In the genomic region with DNA sequence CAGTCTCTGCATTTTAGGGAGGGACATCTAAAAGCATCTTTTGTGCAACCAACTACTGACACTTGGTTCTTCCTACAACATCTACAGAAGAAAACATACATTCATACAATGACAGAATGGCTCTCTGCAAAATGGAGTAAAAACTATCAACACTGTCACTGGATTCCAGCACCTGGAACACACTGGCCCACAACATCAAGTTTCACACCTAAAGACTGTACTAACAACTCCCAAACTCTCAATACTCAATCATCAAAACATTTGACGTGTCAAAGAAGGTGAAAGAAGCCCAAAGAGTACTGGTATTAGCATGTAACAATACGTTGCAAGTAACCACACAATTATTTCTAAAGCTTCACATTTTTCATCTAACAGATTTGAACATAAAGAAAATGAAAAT, we compare ENCODE assay signal across 9 cellular contexts. TPM values are rescaled to one million over a fixed set of nuclear protein-coding genes. Genes with fewer than 3 reads are reported as not detected.
DNase-seq lines count a peak whose midpoint lies in the region; ATAC-seq and TF ChIP-seq lines count a peak whose summit lies in the region.
"Had no signal": no experiment of that assay in that cellular context is flagged by ENCODE, and none has a peak within 500 bp of the region (broad histone marks: within the 10 kb centered on the region; RNA-seq: fewer than 3 reads in every experiment).

No MANE protein-coding gene starts in this region.

- H3K27me3 Mint-ChIP-seq in activated T-helper 17 cell treated with anti-CD3 and anti-CD28 coated beads, Interleukin-2, amount 50 U/mL, for 72 hours = no peaks in the 10 kb centered on the region

- TF ChIP-seq CTCF in thoracic aorta (IDR thresholded peaks at IDR 0.05) = no peak
- no peak for TF ChIP-seq CTCF in GM20000 (IDR thresholded peaks at IDR 0.05; ENCODE audit: extremely low read depth, missing control alignments)

- no peaks in the 10 kb centered on the region for H3K9me3 ChIP-seq in iPS-15b (ENCODE audit: control insufficient read depth, insufficient read depth, low read length)
- no peaks in the 10 kb centered on the region for H3K9me3 ChIP-seq in thoracic aorta

- H3K27me3 ChIP-seq in iPS-15b (ENCODE audit: control insufficient read depth, insufficient read depth, low read length) (no peaks in the 10 kb centered on the region), thoracic aorta (replicated peaks; ENCODE audit: insufficient read depth) (no peaks in the 10 kb centered on the region)

- H3K4me3 ChIP-seq in iPS-15b (ENCODE audit: low read depth, low read length) (peak overlapping the region; percentile 100), thoracic aorta (peak overlapping the region; percentile 85)

- H3K27ac Mint-ChIP-seq in activated T-helper 17 cell treated with anti-CD3 and anti-CD28 coated beads, Interleukin-2, amount 50 U/mL, for 72 hours = peak overlapping the region; percentile 87

- H3K36me3 Mint-ChIP-seq in activated T-helper 17 cell treated with anti-CD3 and anti-CD28 coated beads, Interleukin-2, amount 50 U/mL, for 72 hours (ENCODE audit: low read depth) = peaks cover 67% of the 10 kb centered on the region

- H3K27ac ChIP-seq in thoracic aorta = peak overlapping the region; percentile 27 to 36

- no peak overlapping the region for H3K9ac ChIP-seq in iPS-15b (ENCODE audit: low read depth, low read length)

- DNase-seq in activated naive CD4-positive, alpha-beta T cell treated with Interleukin-2 at 50 U/mL for 16 hours = peak; percentile 8
- no peak for DNase-seq in activated naive CD4-positive, alpha-beta T cell treated with anti-CD3 and anti-CD28 coated beads, Interleukin-2, amount 50 U/mL, for 16 hours
- DNase-seq in thoracic aorta (ENCODE audit: low spot score) = no peak
- no peak for DNase-seq in mesenteric fat pad (ENCODE audit: low spot score)
- DNase-seq in GM20000 (ENCODE audit: low spot score) = no peak
- DNase-seq: NCI-H82 had no signal

- H3K9me3 Mint-ChIP-seq in activated T-helper 17 cell treated with anti-CD3 and anti-CD28 coated beads, Interleukin-2, amount 50 U/mL, for 72 hours = no peaks in the 10 kb centered on the region

- ATAC-seq in activated T-helper 17 cell treated with anti-CD3 and anti-CD28 coated beads, Interleukin-2, amount 50 U/mL, for 72 hours (replicated peaks) = peak; percentile 15
- ATAC-seq in thoracic aorta (ENCODE audit: insufficient number of reproducible peaks, low FRiP score, low read depth) = no peak
- no peak for ATAC-seq in HG02970 (IDR thresholded peaks at IDR 0.05; ENCODE audit: low FRiP score, unreplicated experiment)

- peak overlapping the region; percentile 90 for H3K4me3 Mint-ChIP-seq in activated T-helper 17 cell treated with anti-CD3 and anti-CD28 coated beads, Interleukin-2, amount 50 U/mL, for 72 hours

- peaks cover 46% of the 10 kb centered on the region for H3K4me1 Mint-ChIP-seq in activated T-helper 17 cell treated with anti-CD3 and anti-CD28 coated beads, Interleukin-2, amount 50 U/mL, for 72 hours

- peaks cover 13% of the 10 kb centered on the region for H3K4me1 ChIP-seq in iPS-15b (ENCODE audit: control insufficient read depth, insufficient read depth, low read length)
- peaks cover 26 to 54% of the 10 kb centered on the region in 2 donors for H3K4me1 ChIP-seq in thoracic aorta (ENCODE audit: control insufficient read depth in 1 of 2, low read depth in 2 of 2)

- H3K36me3 ChIP-seq in iPS-15b (ENCODE audit: control insufficient read depth, insufficient read depth, low read length) (no peaks in the 10 kb centered on the region), thoracic aorta (no peaks in the 10 kb centered on the region)

RNA-seq across cellular contexts. Expression of gene CPNE1, which starts 2.2 kb away (rescaled TPM):
- 100 to 1,000 TPM; 269 to 280 TPM for total RNA-seq in activated T-helper 17 cell treated with anti-CD3 and anti-CD28 coated beads, Interleukin-2, amount 50 U/mL, for 72 hours
- 100 to 1,000 TPM; 125 to 126 TPM for total RNA-seq in thoracic aorta
- 126 TPM for total RNA-seq in mesenteric fat pad

RNA-seq across cellular contexts. Expression of gene RBM12, which starts 2.2 kb away (rescaled TPM):
- 100 to 1,000 TPM; 106 to 116 TPM for total RNA-seq in activated T-helper 17 cell treated with anti-CD3 and anti-CD28 coated beads, Interleukin-2, amount 50 U/mL, for 72 hours
- total RNA-seq in thoracic aorta (10 to 100 TPM; 21.7 to 43.4 TPM), mesenteric fat pad (73.4 TPM)

RNA-seq across cellular contexts. Expression of gene NFS1, which starts 36.6 kb away (rescaled TPM):
- 10 to 100 TPM; 41.1 to 49.2 TPM for total RNA-seq in activated T-helper 17 cell treated with anti-CD3 and anti-CD28 coated beads, Interleukin-2, amount 50 U/mL, for 72 hours
- total RNA-seq in thoracic aorta (10 to 100 TPM; 11.5 to 19.4 TPM), mesenteric fat pad (23.5 TPM)

RNA-seq across cellular contexts. Expression of gene ROMO1, which starts 36.7 kb away (rescaled TPM):
- 100 to 1,000 TPM in 1 of 2 donors, 10 to 100 TPM in 1; 93.0 to 134 TPM for total RNA-seq in activated T-helper 17 cell treated with anti-CD3 and anti-CD28 coated beads, Interleukin-2, amount 50 U/mL, for 72 hours
- total RNA-seq in thoracic aorta (100 to 1,000 TPM; 196 to 243 TPM), mesenteric fat pad (141 TPM)

RNA-seq across cellular contexts. Expression of gene SPAG4, which starts 46.9 kb away (rescaled TPM):
- 10 to 100 TPM in 1 of 2 donors, 1 to 10 TPM in 1; 7.2 to 52.4 TPM for total RNA-seq in activated T-helper 17 cell treated with anti-CD3 and anti-CD28 coated beads, Interleukin-2, amount 50 U/mL, for 72 hours
- total RNA-seq in thoracic aorta (1 to 10 TPM in 1 of 2 donors, not detected in 1; 1.5 TPM), mesenteric fat pad (2.2 TPM)
